ENCODE assay signal across 30 cellular contexts in genomic region chr11:111265421-111265820, GRCh38. TPM values are rescaled to one million over a fixed set of nuclear protein-coding genes. Genes with fewer than 3 reads are reported as not detected.
"Had no signal": no experiment of that assay in that cellular context is flagged by ENCODE, and none has a peak within 500 bp of the region (broad histone marks: within the 10 kb centered on the region; RNA-seq: fewer than 3 reads in every experiment).

No MANE protein-coding gene starts in this region.

- H3K4me2 ChIP-seq: SK-N-SH had no signal

- H3K9me3 ChIP-seq: ascending aorta, colonic mucosa, Peyer's patch, SJSA1, SK-N-SH had no signal

- H3K4me1 ChIP-seq: ascending aorta, colonic mucosa, Peyer's patch, SJSA1 had no signal

- FAIRE-seq: TTC549 had no signal

- DNase-seq: activated CD4-positive, alpha-beta T cell treated with anti-CD3 and anti-CD28 coated beads, Interleukin-2, amount 10 ng/mL, durations not matched to agents 24 days and 14 days; activated CD4-positive, alpha-beta T cell treated with anti-CD3 and anti-CD28 coated beads, Interleukin-2, amount 50 U/mL, for 4 hours; activated CD8-positive, alpha-beta T cell treated with anti-CD3 and anti-CD28 coated beads for 36 hours; activated gamma-delta T cell; activated naive CD4-positive, alpha-beta T cell treated with Interleukin-2 at 50 U/mL for 16 hours; activated naive CD8-positive, alpha-beta T cell treated with anti-CD3 and anti-CD28 coated beads, Interleukin-2, amount 10 ng/mL, durations not matched to agents 7 days and 5 days; activated T-cell treated with anti-CD3 and anti-CD28 coated beads, Interleukin-2, amount 50 U/mL, for 24 hours; amygdala; colonic mucosa; Karpas-422; NCI-H1105; NCI-H1417 treated with DMSO at 0.1 percent for 48 hours; NCI-H2029; NCI-H2107; NCI-H510A; NCI-H526 treated with DMSO at 0.1 percent for 48 hours; NCI-H82; PC-3; Peyer's patch; RPMI8226; SHP77 treated with DMSO at 0.1 percent for 48 hours; SK-N-SH had no signal

- H3K27me3 ChIP-seq: ascending aorta, colonic mucosa, Peyer's patch, SJSA1 had no signal

- H3K4me3 ChIP-seq: ascending aorta, cardiac muscle cell, colonic mucosa, Peyer's patch, SJSA1 had no signal

- H3K36me3 ChIP-seq: ascending aorta, cardiac muscle cell, colonic mucosa, Peyer's patch, SJSA1 had no signal

- H3K9ac ChIP-seq: SK-N-SH had no signal

- ATAC-seq: activated CD8-positive, alpha-beta T cell treated with anti-CD3 and anti-CD28 coated beads for 36 hours; PC-3 had no signal

- H3K27ac ChIP-seq: ascending aorta, cardiac muscle cell, colonic mucosa, Peyer's patch, SJSA1 had no signal

RNA-seq across cellular contexts. Expression of gene POU2AF2, which starts 19.9 kb away (rescaled TPM):
- total RNA-seq: activated CD8-positive, alpha-beta memory T cell treated with anti-CD3 and anti-CD28 coated beads for 36 hours; activated CD8-positive, alpha-beta T cell treated with anti-CD3 and anti-CD28 coated beads for 36 hours; activated naive CD8-positive, alpha-beta T cell treated with anti-CD3 and anti-CD28 coated beads, Interleukin-2, amount 10 ng/mL, durations not matched to agents 7 days and 5 days; activated T-helper 2 cell treated with anti-CD3 and anti-CD28 coated beads, Interferon-gamma antibody, Interleukin-2, Interleukin-4, amounts not matched to agents 10 μg/mL and 5 μg/mL and 100 μg/mL, durations not matched to agents 14 hours and 24 hours and 36 hours; ascending aorta; cardiac muscle cell; chondrocyte; MCF 10A; PC-3; SJSA1 had no signal

RNA-seq across cellular contexts. Expression of gene POU2AF3, which starts 32.9 kb away (rescaled TPM):
- total RNA-seq: activated CD8-positive, alpha-beta memory T cell treated with anti-CD3 and anti-CD28 coated beads for 36 hours; activated CD8-positive, alpha-beta T cell treated with anti-CD3 and anti-CD28 coated beads for 36 hours; activated naive CD8-positive, alpha-beta T cell treated with anti-CD3 and anti-CD28 coated beads, Interleukin-2, amount 10 ng/mL, durations not matched to agents 7 days and 5 days; activated T-helper 2 cell treated with anti-CD3 and anti-CD28 coated beads, Interferon-gamma antibody, Interleukin-2, Interleukin-4, amounts not matched to agents 10 μg/mL and 5 μg/mL and 100 μg/mL, durations not matched to agents 14 hours and 24 hours and 36 hours; ascending aorta; chondrocyte; MCF 10A; PC-3; SJSA1 had no signal
